Comparison of ENCODE assay signal across 8 cellular contexts in the genomic region with DNA sequence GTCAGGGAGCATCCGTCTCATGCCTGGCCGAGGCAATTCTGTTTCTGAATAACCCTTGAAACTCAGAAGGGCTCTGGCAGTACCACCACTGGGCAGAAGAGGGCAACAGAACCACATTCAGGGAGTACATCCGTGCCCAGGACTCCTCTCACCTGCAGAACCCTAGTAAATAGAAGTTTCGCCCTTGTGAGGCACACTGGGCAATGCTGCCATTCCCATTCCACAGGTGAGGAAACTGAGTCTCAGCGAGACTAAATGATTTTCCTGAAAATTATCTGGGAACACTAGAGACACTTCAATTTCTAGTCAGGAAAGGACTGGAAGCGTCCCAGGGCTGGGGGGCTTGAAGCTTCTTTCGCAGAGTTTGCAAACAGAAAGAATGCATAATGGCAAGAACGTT.
DNase-seq lines count a peak whose midpoint lies in the region; ATAC-seq, FAIRE-seq and TF ChIP-seq lines count a peak whose summit lies in the region.

No MANE protein-coding gene starts in this region.

- CTCF ChIA-PET in A549 (lab: Yijun Ruan, JAX) = interaction anchor here (0.7 to 10.9 kb wide), 31 partner anchors 9 to 433 kb away, joined by 3 to 212 read pairs (median 7); partner anchors contain the start of gene FGF1

- peak; percentile 76 for FAIRE-seq in A549 (lab: Jason Lieb, UNC)

- no peak for TF ChIP-seq EP300 in A549 (IDR thresholded peaks at IDR 0.05)

- H3K4me3 ChIP-seq in A549 (no peak overlapping the region), mesenchymal stem cell (ENCODE audit: insufficient read depth in 1 of 2, low read depth in 1 of 2, low read length in 2 of 2) (no peak overlapping the region)

- peak; percentile 68 to 69 for DNase-seq in A549 (ENCODE audit: low read depth in 1 of 2, low spot score in 1 of 2)
- DNase-seq in NCI-H748 (lab: John Stamatoyannopoulos, UW; ENCODE audit: unreplicated experiment) = peak; percentile 57
- DNase-seq in activated CD4-positive, alpha-beta T cell treated with anti-CD3 and anti-CD28 coated beads, Interleukin-2, amount 50 U/mL, for 48 hours = peak; percentile 82 to 86
- peak; percentile 78 for DNase-seq in ecto neural progenitor cell (ENCODE audit: low spot score)
- peak; percentile 62 for DNase-seq in mesenchymal stem cell
- peak; percentile 85 for DNase-seq in stimulated activated CD8-positive, alpha-beta memory T cell treated with anti-CD3 and anti-CD28 coated beads, Interleukin-4, amount 100 ng/mL, for 48 hours

- no peak overlapping the region for H2BK15ac ChIP-seq in mesenchymal stem cell (ENCODE audit: low read depth, poor library complexity, severe bottlenecking)

- WGBS in A549 (ENCODE audit: missing lambda C conversion rate) = 26% methylated on average over 8 of the region's 8 CpGs
- WGBS in mesenchymal stem cell = 42% methylated on average over 8 of the region's 8 CpGs

- no peak overlapping the region for H3K18ac ChIP-seq in mesenchymal stem cell (ENCODE audit: low read depth in 1 of 2, low read length in 2 of 2)

- no peak overlapping the region for H2AK5ac ChIP-seq in mesenchymal stem cell (ENCODE audit: low read length, severe bottlenecking)

- no peak overlapping the region for H4K91ac ChIP-seq in mesenchymal stem cell (ENCODE audit: low read length)

- H3K9me3 ChIP-seq in A549 = no peaks in the 10 kb centered on the region
- H3K9me3 ChIP-seq in mesenchymal stem cell (ENCODE audit: control insufficient read depth, low read length) = no peaks in the 10 kb centered on the region

- H3K9ac ChIP-seq in mesenchymal stem cell (ENCODE audit: low read length) = no peak overlapping the region

- H2BK12ac ChIP-seq in mesenchymal stem cell (ENCODE audit: low read length in 2 of 2) = no peak overlapping the region

- TF ChIP-seq CTCF in A549 (IDR thresholded peaks at IDR 0.05) = peak; percentile 93

- no peak overlapping the region for H3K27ac ChIP-seq in A549
- no peak overlapping the region for H3K27ac ChIP-seq in mesenchymal stem cell (ENCODE audit: low read length, poor library complexity, severe bottlenecking)

- no peak overlapping the region for H2BK120ac ChIP-seq in mesenchymal stem cell (ENCODE audit: low read depth, low read length)

- no peak overlapping the region for H4K8ac ChIP-seq in mesenchymal stem cell (ENCODE audit: low read length)

- ATAC-seq in A549 = peak; percentile 93 to 98
- ATAC-seq in GM18517 (IDR thresholded peaks at IDR 0.05; ENCODE audit: unreplicated experiment) = peak; percentile 65
- peak; percentile 96 for ATAC-seq in HG03066 (IDR thresholded peaks at IDR 0.05; ENCODE audit: low read depth, unreplicated experiment)

- POLR2A ChIA-PET in A549 (lab: Yijun Ruan, JAX) = no interaction called here

- no peaks in the 10 kb centered on the region for H3K27me3 ChIP-seq in mesenchymal stem cell (ENCODE audit: control insufficient read depth in 1 of 2, insufficient read depth in 1 of 2, low read length in 2 of 2)

- H3K4me1 ChIP-seq in A549 = 0 out of 3 replicates have a peak, but pooled peaks cover 5% of the 10 kb centered on the region
- no peaks in the 10 kb centered on the region for H3K4me1 ChIP-seq in mesenchymal stem cell (ENCODE audit: control insufficient read depth, insufficient read depth, low read depth, low read length)

- TF ChIP-seq POLR2A in A549 (IDR thresholded peaks at IDR 0.05; ENCODE audit: low read length) = no peak

- no peaks in the 10 kb centered on the region for H3K79me1 ChIP-seq in mesenchymal stem cell (replicated peaks; ENCODE audit: low read length, poor library complexity, severe bottlenecking)

- H3K23ac ChIP-seq in mesenchymal stem cell (ENCODE audit: low read length in 2 of 2) = no peak overlapping the region

- no peak overlapping the region for H2AFZ ChIP-seq in mesenchymal stem cell (ENCODE audit: low read depth, low read length)

- H3K36me3 ChIP-seq in mesenchymal stem cell (ENCODE audit: control insufficient read depth in 1 of 2, insufficient read depth in 2 of 2, low read depth in 1 of 2, low read length in 2 of 2) = no peaks in the 10 kb centered on the region

- H3K14ac ChIP-seq in mesenchymal stem cell (ENCODE audit: low read length in 2 of 2) = no peak overlapping the region

- no peak overlapping the region for H2BK5ac ChIP-seq in mesenchymal stem cell (ENCODE audit: low read depth, low read length, poor library complexity, severe bottlenecking)

- peak; percentile 95 to 96 for TF ChIP-seq RAD21 in A549 (conservative IDR thresholded peaks at IDR 0.05 in 1 of 2, IDR thresholded peaks at IDR 0.05 in 1 of 2)

- 0 out of 3 replicates have a peak overlapping the region, but pooled peaks have one; percentile 30 for H3K4me2 ChIP-seq in A549
- H3K4me2 ChIP-seq in mesenchymal stem cell (ENCODE audit: low read length, poor library complexity, severe bottlenecking) = no peak overlapping the region

- H3K4ac ChIP-seq in mesenchymal stem cell (ENCODE audit: low read depth in 1 of 2, low read length in 2 of 2) = no peak overlapping the region

TF ChIP-seq in A549, 52 proteins besides CTCF, POLR2A, EP300 and RAD21:
- TF ChIP-seq MAZ (IDR thresholded peaks at IDR 0.05; ENCODE audit: borderline replicate concordance, low read depth, low read length) (no peak), SMC3 (IDR thresholded peaks at IDR 0.05) (peak; percentile 91), ZSCAN20 (CRISPR knock-in tag; IDR thresholded peaks at IDR 0.05) (no peak), JUN (IDR thresholded peaks at IDR 0.05) (no peak), ZNF302 (CRISPR knock-in tag; IDR thresholded peaks at IDR 0.05) (no peak), CHD4 (IDR thresholded peaks at IDR 0.05; ENCODE audit: borderline replicate concordance) (no peak), HDAC2 (IDR thresholded peaks at IDR 0.05) (no peak)
